In genomic region chrY:8121826-8122225, GRCh38 we compare ENCODE assay signal across 21 cellular contexts.
"Had no signal": no experiment of that assay in that cellular context is flagged by ENCODE, and none has a peak within 500 bp of the region (broad histone marks: within the 10 kb centered on the region; RNA-seq: fewer than 3 reads in every experiment).

No MANE protein-coding gene starts in this region.

- H3K4me1 ChIP-seq: left ventricle myocardium inferior, right atrium auricular region, tibial artery had no signal

- H3K4me3 ChIP-seq: hepatocyte, left ventricle myocardium inferior, right atrium auricular region, tibial artery had no signal

- DNase-seq: activated B cell treated with CpG ODN at 0.5 μM for 24 hours; activated CD4-positive, alpha-beta T cell treated with anti-CD3 and anti-CD28 coated beads for 36 hours; activated CD4-positive, alpha-beta T cell treated with anti-CD3 and anti-CD28 coated beads, Interleukin-2, amount 50 U/mL, for 4 hours; activated CD8-positive, alpha-beta memory T cell treated with anti-CD3 and anti-CD28 coated beads for 24 hours; activated CD8-positive, alpha-beta memory T cell treated with anti-CD3 and anti-CD28 coated beads, Interleukin-2, amount 50 U/mL, for 48 hours; activated naive CD4-positive, alpha-beta T cell; activated naive CD8-positive, alpha-beta T cell treated with anti-CD3 and anti-CD28 coated beads, Interleukin-2, amount 10 ng/mL, durations not matched to agents 7 days and 5 days; activated T-cell treated with anti-CD3 and anti-CD28 coated beads, Interleukin-2, amount 50 U/mL, for 4 hours; amygdala; cortex of kidney; endodermal cell; foreskin fibroblast; left ventricle myocardium inferior; stimulated activated CD4-positive, alpha-beta T cell treated with anti-CD3 and anti-CD28 coated beads, Interleukin-2, amount 100 ng/mL, for 24 hours; stimulated activated naive CD8-positive, alpha-beta T cell treated with anti-CD3 and anti-CD28 coated beads, Interleukin-15, amount 100 ng/mL, for 72 hours; T-helper 17 cell; tibial artery had no signal

- H3K9me3 ChIP-seq: left ventricle myocardium inferior, right atrium auricular region, tibial artery had no signal

- ATAC-seq: activated CD4-positive, alpha-beta T cell treated with anti-CD3 and anti-CD28 coated beads for 36 hours; activated T-cell treated with anti-CD3 and anti-CD28 coated beads, Interleukin-2, amount 50 U/mL, for 4 hours; natural killer cell treated with Interleukin-12 subunit alpha and Interleukin-12 subunit beta and Interleukin-15 and Interleukin-18, amount 100 ng/mL, for 72 hours; stimulated activated effector memory CD8-positive, alpha-beta T cell treated with anti-CD3 and anti-CD28 coated beads, Interleukin-12 subunit alpha, Interleukin-12 subunit beta, amount 100 ng/mL, for 72 hours; stimulated activated naive CD8-positive, alpha-beta T cell treated with anti-CD3 and anti-CD28 coated beads, Interleukin-15, amount 100 ng/mL, for 72 hours; T-helper 17 cell had no signal

- H3K36me3 ChIP-seq: left ventricle myocardium inferior, right atrium auricular region, tibial artery had no signal
